In genomic region chr2:120632796-120633646, GRCh38 we compare ENCODE assay signal across 19 cellular contexts.
DNase-seq lines count a peak whose midpoint lies in the region; TF ChIP-seq lines count a peak whose summit lies in the region.
"Had no signal": no experiment of that assay in that cellular context is flagged by ENCODE, and none has a peak within 500 bp of the region (broad histone marks: within the 10 kb centered on the region; RNA-seq: fewer than 3 reads in every experiment).

No MANE protein-coding gene starts in this region.

- H3K27ac ChIP-seq in tibial artery (peak overlapping the region; percentile 42 to 46), MM.1S (ENCODE audit: low read length) (no peak overlapping the region)
- H3K27ac ChIP-seq: dorsolateral prefrontal cortex, gastrocnemius medialis, parathyroid adenoma, stomach had no signal

- no peaks in the 10 kb centered on the region for H3F3A ChIP-seq in MM.1S (ENCODE audit: insufficient read depth, low read length)

- no peak overlapping the region for H3K4me3 Mint-ChIP-seq in glutamatergic neuron (ENCODE audit: unreplicated experiment)
- H3K4me3 Mint-ChIP-seq: activated B cell treated with CpG ODN at 0.5 μM for 24 hours; activated T-helper 1 cell treated with anti-CD3 and anti-CD28 coated beads, Interleukin-12 subunit alpha, Interleukin-12 subunit beta, Interleukin-2, Interleukin-4 antibody, amounts not matched to agents 30 ng/mL and 10 ng/mL and 1 ng/mL, durations not matched to agents 14 hours and 24 hours and 36 hours; B cell had no signal

- no peaks in the 10 kb centered on the region for H3K36me3 Mint-ChIP-seq in glutamatergic neuron (ENCODE audit: unreplicated experiment)

- intact Hi-C loops in tibial artery (cut with DNase I; ENCODE audit: low total_unique reads), result no loop called here

- TF ChIP-seq CTCF in tibial artery (IDR thresholded peaks at IDR 0.05) (no peak), MM.1S (IDR thresholded peaks at IDR 0.05; ENCODE audit: low read length) (no peak), glutamatergic neuron (IDR thresholded peaks at IDR 0.05; ENCODE audit: partially characterized antibody, unreplicated experiment) (no peak)

- H3K9me3 ChIP-seq in tibial artery (no peaks in the 10 kb centered on the region), MM.1S (replicated peaks; ENCODE audit: insufficient read depth, low read length) (no peaks in the 10 kb centered on the region)
- H3K9me3 ChIP-seq: gastrocnemius medialis, stomach had no signal

- H3K36me3 ChIP-seq in tibial artery (no peaks in the 10 kb centered on the region), MM.1S (replicated peaks; ENCODE audit: insufficient read depth, low read length) (no peaks in the 10 kb centered on the region)
- H3K36me3 ChIP-seq: gastrocnemius medialis, stomach had no signal

- no peaks in the 10 kb centered on the region for H3K27me3 Mint-ChIP-seq in glutamatergic neuron (ENCODE audit: unreplicated experiment)
- H3K27me3 Mint-ChIP-seq: activated B cell treated with CpG ODN at 0.5 μM for 24 hours had no signal

- no peaks in the 10 kb centered on the region for H3K9me2 ChIP-seq in MM.1S (replicated peaks; ENCODE audit: insufficient read depth, low read length)

- H3K9me3 Mint-ChIP-seq in glutamatergic neuron (ENCODE audit: unreplicated experiment), result peaks cover 3% of the 10 kb centered on the region
- H3K9me3 Mint-ChIP-seq: activated B cell treated with CpG ODN at 0.5 μM for 24 hours; activated T-helper 1 cell treated with anti-CD3 and anti-CD28 coated beads, Interleukin-12 subunit alpha, Interleukin-12 subunit beta, Interleukin-2, Interleukin-4 antibody, amounts not matched to agents 30 ng/mL and 10 ng/mL and 1 ng/mL, durations not matched to agents 14 hours and 24 hours and 36 hours had no signal

- H3K4me1 Mint-ChIP-seq in glutamatergic neuron (ENCODE audit: low read depth, unreplicated experiment), result no peaks in the 10 kb centered on the region
- H3K4me1 Mint-ChIP-seq: activated B cell treated with CpG ODN at 0.5 μM for 24 hours, B cell had no signal

- H4K20me1 ChIP-seq in MM.1S (ENCODE audit: insufficient read depth, low read length), result no peaks in the 10 kb centered on the region

- peaks cover 0 to 26% (median 13%) of the 10 kb centered on the region in 4 donors for H3K4me1 ChIP-seq in tibial artery
- H3K4me1 ChIP-seq in MM.1S (ENCODE audit: low read length), result no peaks in the 10 kb centered on the region
- H3K4me1 ChIP-seq: gastrocnemius medialis, parathyroid adenoma, stomach had no signal

- no peaks in the 10 kb centered on the region for H3K27me3 ChIP-seq in tibial artery
- H3K27me3 ChIP-seq in MM.1S (replicated peaks; ENCODE audit: insufficient read depth, low read length), result no peaks in the 10 kb centered on the region; the same call in 1 of the 2 replicates
- H3K27me3 ChIP-seq: gastrocnemius medialis had no signal

- no peaks in the 10 kb centered on the region for H3K79me2 ChIP-seq in MM.1S (ENCODE audit: low read length)
- H3K79me2 ChIP-seq: parathyroid adenoma had no signal

- no peak overlapping the region for H2AFZ ChIP-seq in MM.1S (ENCODE audit: low read length)
- H2AFZ ChIP-seq: parathyroid adenoma had no signal

- H3K4me2 ChIP-seq in MM.1S (ENCODE audit: low read depth, low read length), result no peak overlapping the region

- H3K27ac Mint-ChIP-seq in glutamatergic neuron (ENCODE audit: unreplicated experiment), result no peak overlapping the region
- H3K27ac Mint-ChIP-seq: activated B cell treated with CpG ODN at 0.5 μM for 24 hours; activated T-helper 1 cell treated with anti-CD3 and anti-CD28 coated beads, Interleukin-12 subunit alpha, Interleukin-12 subunit beta, Interleukin-2, Interleukin-4 antibody, amounts not matched to agents 30 ng/mL and 10 ng/mL and 1 ng/mL, durations not matched to agents 14 hours and 24 hours and 36 hours; B cell had no signal

- DNase-seq in NCI-H1092 treated with DMSO at 0.1 percent for 48 hours (lab: John Stamatoyannopoulos, UW) (peak; percentile 78), NCI-H345 (lab: John Stamatoyannopoulos, UW) (peak; percentile 75), iPS-NIHi11 (ENCODE audit: low spot score) (peak; percentile 38), tibial artery (peak in 1 of 2 donors; percentile 71), SKM-1 (lab: John Stamatoyannopoulos, UW; ENCODE audit: unreplicated experiment) (no peak), MM.1S (no peak), glutamatergic neuron (no peak)
- DNase-seq: activated B cell treated with CpG ODN at 0.5 μM for 24 hours, dorsolateral prefrontal cortex, gastrocnemius medialis, Kasumi-1, NCI-H146, NCI-H524 treated with DMSO at 0.1 percent for 48 hours, OCI-M1, SIG-M5, stomach had no signal

- no peak overlapping the region for H3K9ac ChIP-seq in MM.1S (ENCODE audit: low read length)
- H3K9ac ChIP-seq: parathyroid adenoma had no signal

- H3K4me3 ChIP-seq in tibial artery (no peak overlapping the region), MM.1S (ENCODE audit: low read length) (no peak overlapping the region)
- H3K4me3 ChIP-seq: dorsolateral prefrontal cortex, gastrocnemius medialis, stomach had no signal

Comparison
In these comparisons a context has a peak if more than half of its experiments do, and no peak if none do; other contexts are left out.
1. DNase-seq: peak in NCI-H1092 treated with DMSO at 0.1 percent for 48 hours (single experiment), NCI-H345 (single experiment) and iPS-NIHi11 (single experiment); none in SKM-1 (single experiment), MM.1S (single experiment) and glutamatergic neuron (single experiment).